15 cellular contexts compared by ENCODE assay signal in the genomic region with DNA sequence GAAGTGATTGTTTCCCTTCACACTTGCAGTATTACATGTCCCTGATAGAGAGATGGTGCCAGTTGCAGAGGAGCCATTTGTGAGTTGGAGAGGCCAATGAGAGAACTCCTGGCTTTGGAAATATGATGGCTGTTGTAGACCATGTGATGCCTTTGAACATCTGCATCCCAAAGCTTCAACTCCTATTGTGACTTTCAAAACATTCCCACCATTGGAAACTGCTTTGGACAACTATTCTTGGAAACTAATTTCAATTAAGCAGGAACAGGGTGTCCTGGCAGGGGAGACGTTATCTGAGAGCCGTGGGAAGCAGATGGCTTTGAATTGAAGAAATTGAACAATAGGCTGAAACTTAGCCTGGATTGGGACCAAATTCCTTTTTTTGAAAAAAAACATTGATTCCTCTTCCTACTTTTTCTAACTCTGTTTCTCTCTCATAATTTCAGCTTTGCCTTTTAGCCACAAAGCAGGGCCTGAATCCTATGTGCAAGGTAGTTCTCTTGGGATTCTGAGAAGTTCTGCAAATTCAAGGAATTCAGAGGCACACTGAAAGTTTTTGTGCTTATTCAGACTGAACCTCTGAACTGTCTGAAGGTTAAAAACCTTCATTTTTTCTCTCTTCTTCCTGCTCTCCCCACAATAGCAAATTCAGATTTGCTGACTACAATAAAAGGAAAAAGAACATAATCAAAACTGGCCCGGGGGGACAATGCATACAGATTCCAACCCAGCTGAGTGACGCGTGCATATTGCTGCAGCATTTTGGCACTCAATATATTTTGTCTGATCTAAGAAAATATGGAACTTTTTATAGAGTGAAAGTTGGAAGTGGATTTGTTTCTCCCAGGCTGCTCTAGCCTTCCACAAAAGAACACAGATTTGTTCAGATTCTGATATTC.
"Had no signal": no experiment of that assay in that cellular context is flagged by ENCODE, and none has a peak within 500 bp of the region (broad histone marks: within the 10 kb centered on the region; RNA-seq: fewer than 3 reads in every experiment).

No MANE protein-coding gene starts in this region.

- H3K9me3 ChIP-seq: tibial artery had no signal

- H3K27ac ChIP-seq: coronary artery, epithelial cell of prostate, tibial artery had no signal

- H3K4me3 ChIP-seq: coronary artery, tibial artery had no signal

- H3K27me3 ChIP-seq: tibial artery had no signal

- H3K36me3 ChIP-seq: tibial artery had no signal

- DNase-seq: activated CD4-positive, alpha-beta T cell treated with anti-CD3 and anti-CD28 coated beads for 48 hours; activated naive CD4-positive, alpha-beta T cell treated with anti-CD3 and anti-CD28 coated beads for 36 hours; caudate nucleus; effector memory CD4-positive, alpha-beta T cell; immature natural killer cell; left colon; natural killer cell; occipital lobe; stimulated activated CD4-positive, alpha-beta T cell treated with anti-CD3 and anti-CD28 coated beads, Interleukin-4, amount 100 ng/mL, for 1 hour; T-cell had no signal

- H3K4me1 ChIP-seq: tibial artery had no signal

- ATAC-seq: activated T-helper 17 cell treated with anti-CD3 and anti-CD28 coated beads, Interleukin-2, amount 50 U/mL, for 72 hours; left colon; natural killer cell; T-cell; WTC11 had no signal
